ENCODE assay signal across 8 cellular contexts in genomic region chr4:128427832-128428366, GRCh38.
DNase-seq lines count a peak whose midpoint lies in the region; ATAC-seq and TF ChIP-seq lines count a peak whose summit lies in the region.

No MANE protein-coding gene starts in this region.

- DNase-seq in DMS 273 (lab: John Stamatoyannopoulos, UW; ENCODE audit: unreplicated experiment) (peak; percentile 82), LNCaP clone FGC (ENCODE audit: low read depth) (peak; percentile 85), SW 1271 (lab: John Stamatoyannopoulos, UW) (peak; percentile 28 to 81), left ventricle myocardium superior (no peak), uterus (no peak)
- no peak for DNase-seq in activated naive CD4-positive, alpha-beta T cell treated with anti-CD3 and anti-CD28 coated beads, Interleukin-2, amount 50 U/mL, for 16 hours
- DNase-seq in activated naive CD4-positive, alpha-beta T cell (lab: John Stamatoyannopoulos, UW): no peak

- H3K4me3 ChIP-seq in LNCaP clone FGC (ENCODE audit: low read depth, low read length) (no peak overlapping the region), uterus (no peak overlapping the region)

- no peak overlapping the region for H3K27ac ChIP-seq in uterus

- intact Hi-C loops in left ventricle myocardium superior (cut with micrococcal nuclease) (loop anchor here (10.0 kb wide), 1 partner anchor 437 kb away; no protein-coding TSS in a partner anchor), uterus (cut with DNase I; ENCODE audit: low total_unique reads) (no loop called here)

- H3K9me3 ChIP-seq in uterus: no peaks in the 10 kb centered on the region

- ATAC-seq in left ventricle myocardium superior: peak; percentile 81
- ATAC-seq in GM19455 (IDR thresholded peaks at IDR 0.05; ENCODE audit: unreplicated experiment): no peak

- TF ChIP-seq POLR2A in uterus (IDR thresholded peaks at IDR 0.05): no peak

- H3K36me3 ChIP-seq in uterus: no peaks in the 10 kb centered on the region

- no peaks in the 10 kb centered on the region for H3K27me3 ChIP-seq in uterus

- peak; percentile 44 for TF ChIP-seq CTCF in LNCaP clone FGC (IDR thresholded peaks at IDR 0.05; ENCODE audit: control insufficient read depth, extremely low read depth, insufficient read depth)
- TF ChIP-seq CTCF in uterus (IDR thresholded peaks at IDR 0.05): peak in 2 of 4 experiments; percentile 18 to 24

- H3K4me1 ChIP-seq in uterus: no peaks in the 10 kb centered on the region

Comparison
In these comparisons a context has a peak if more than half of its experiments do, and no peak if none do; other contexts are left out.
1. DNase-seq: peak in DMS 273 (single experiment), LNCaP clone FGC (single experiment) and SW 1271 (2 of 2); none in left ventricle myocardium superior (single experiment), activated naive CD4-positive, alpha-beta T cell treated with anti-CD3 and anti-CD28 coated beads, Interleukin-2, amount 50 U/mL, for 16 hours (single experiment), uterus (0 of 2) and activated naive CD4-positive, alpha-beta T cell (0 of 4).